In the genomic region with DNA sequence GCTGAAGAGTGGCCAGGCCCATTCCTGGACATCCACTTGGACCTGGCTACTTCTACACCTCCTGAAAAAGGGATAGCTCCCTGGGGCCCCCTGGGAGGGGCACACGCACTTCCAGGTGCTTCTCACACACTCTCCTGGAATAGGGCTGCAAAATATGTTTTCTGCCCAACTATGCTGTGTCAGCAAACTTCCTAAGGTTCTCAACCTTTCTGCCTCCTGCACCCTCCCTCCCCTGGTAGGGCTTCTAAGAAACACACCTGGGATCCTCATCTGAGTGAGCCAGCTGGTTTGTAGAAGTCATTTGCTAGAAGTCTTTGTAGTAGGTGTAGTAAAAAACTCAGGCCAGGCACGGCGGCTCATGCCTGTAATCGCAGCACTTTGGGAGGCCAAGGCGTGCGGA, we compare ENCODE assay signal across 31 cellular contexts.
"Had no signal": no experiment of that assay in that cellular context is flagged by ENCODE, and none has a peak within 500 bp of the region (broad histone marks: within the 10 kb centered on the region; RNA-seq: fewer than 3 reads in every experiment).

No MANE protein-coding gene starts in this region.

- FAIRE-seq: RCC 7860 had no signal

- H3K9me3 ChIP-seq: ascending aorta, SJCRH30 had no signal

- H3K27me3 ChIP-seq: ascending aorta, cardiac muscle cell, SJCRH30 had no signal

- H3K36me3 ChIP-seq: cardiac muscle cell, SJCRH30 had no signal

- ATAC-seq: activated CD8-positive, alpha-beta T cell treated with anti-CD3 and anti-CD28 coated beads, Interleukin-2, amount 10 ng/mL, durations not matched to agents 7 days and 5 days had no signal

- H3K4me1 Mint-ChIP-seq: activated CD4-positive, alpha-beta T cell treated with anti-CD3 and anti-CD28 coated beads, Interleukin-2, amount 10 ng/mL, durations not matched to agents 24 days and 14 days; activated naive CD4-positive, alpha-beta T cell treated with anti-CD3 and anti-CD28 coated beads, Interleukin-2, amount 50 U/mL, for 24 hours; activated naive CD8-positive, alpha-beta T cell treated with anti-CD3 and anti-CD28 coated beads, Interleukin-2, amount 10 ng/mL, durations not matched to agents 7 days and 5 days; central memory CD8-positive, alpha-beta T cell had no signal

- H2AFZ ChIP-seq: PC-9 had no signal

- H3K36me3 Mint-ChIP-seq: activated naive CD4-positive, alpha-beta T cell treated with anti-CD3 and anti-CD28 coated beads, Interleukin-2, amount 50 U/mL, for 24 hours; activated naive CD8-positive, alpha-beta T cell treated with anti-CD3 and anti-CD28 coated beads, Interleukin-2, amount 10 ng/mL, durations not matched to agents 7 days and 5 days had no signal

- H3K27ac ChIP-seq: ascending aorta, cardiac muscle cell, PC-9, SJCRH30, SK-N-MC had no signal

- DNase-seq: activated CD4-positive, alpha-beta T cell treated with anti-CD3 and anti-CD28 coated beads, Interleukin-2, amount 10 ng/mL, durations not matched to agents 24 days and 14 days; activated CD4-positive, alpha-beta T cell treated with anti-CD3 and anti-CD28 coated beads, Interleukin-2, amount 50 U/mL, for 4 hours; activated CD8-positive, alpha-beta T cell treated with anti-CD3 and anti-CD28 coated beads, Interleukin-2, amount 10 ng/mL, durations not matched to agents 7 days and 5 days; activated gamma-delta T cell; activated naive CD4-positive, alpha-beta T cell treated with Interleukin-2 at 50 U/mL for 16 hours; activated naive CD8-positive, alpha-beta T cell treated with anti-CD3 and anti-CD28 coated beads, Interleukin-2, amount 10 ng/mL, durations not matched to agents 7 days and 5 days; activated T-cell treated with anti-CD3 and anti-CD28 coated beads, Interleukin-2, amount 50 U/mL, for 24 hours; amygdala; Kasumi-1; NCI-H1092 treated with DMSO at 0.1 percent for 48 hours; NCI-H1417; NCI-H146; NCI-H187; NCI-H2029 treated with DMSO at 0.1 percent for 48 hours; NCI-H2107; NCI-H2171; NCI-H510A; NCI-H526; NCI-H748 treated with DMSO at 0.1 percent for 48 hours; NK-92 treated with Interleukin-12 subunit alpha and Interleukin-12 subunit beta, amount 100 ng/mL, for 24 hours; PC-9; SHP77; T1000 had no signal

- H3K4me3 Mint-ChIP-seq: activated CD4-positive, alpha-beta T cell treated with anti-CD3 and anti-CD28 coated beads, Interleukin-2, amount 10 ng/mL, durations not matched to agents 24 days and 14 days; activated CD8-positive, alpha-beta T cell treated with anti-CD3 and anti-CD28 coated beads, Interleukin-2, amount 10 ng/mL, durations not matched to agents 7 days and 5 days; activated naive CD4-positive, alpha-beta T cell treated with anti-CD3 and anti-CD28 coated beads, Interleukin-2, amount 50 U/mL, for 24 hours; activated naive CD8-positive, alpha-beta T cell treated with anti-CD3 and anti-CD28 coated beads, Interleukin-2, amount 10 ng/mL, durations not matched to agents 7 days and 5 days; activated T-cell treated with anti-CD3 and anti-CD28 coated beads, Interleukin-2, amount 50 U/mL, for 24 hours; central memory CD8-positive, alpha-beta T cell had no signal

- H3K4me1 ChIP-seq: SJCRH30 had no signal

- H3K27ac Mint-ChIP-seq: activated CD4-positive, alpha-beta T cell treated with anti-CD3 and anti-CD28 coated beads, Interleukin-2, amount 10 ng/mL, durations not matched to agents 24 days and 14 days; activated CD8-positive, alpha-beta T cell treated with anti-CD3 and anti-CD28 coated beads, Interleukin-2, amount 10 ng/mL, durations not matched to agents 7 days and 5 days; activated naive CD4-positive, alpha-beta T cell treated with anti-CD3 and anti-CD28 coated beads, Interleukin-2, amount 50 U/mL, for 24 hours; activated naive CD8-positive, alpha-beta T cell treated with anti-CD3 and anti-CD28 coated beads, Interleukin-2, amount 10 ng/mL, durations not matched to agents 7 days and 5 days; activated T-cell treated with anti-CD3 and anti-CD28 coated beads, Interleukin-2, amount 50 U/mL, for 24 hours; activated T-helper 2 cell treated with anti-CD3 and anti-CD28 coated beads, Interferon-gamma antibody, Interleukin-2, Interleukin-4, amounts not matched to agents 10 μg/mL and 5 μg/mL and 100 μg/mL, durations not matched to agents 14 hours and 24 hours and 36 hours had no signal

- H3K4me2 ChIP-seq: PC-9 had no signal

- H3K9me3 Mint-ChIP-seq: activated CD4-positive, alpha-beta T cell treated with anti-CD3 and anti-CD28 coated beads, Interleukin-2, amount 10 ng/mL, durations not matched to agents 24 days and 14 days; activated naive CD4-positive, alpha-beta T cell treated with anti-CD3 and anti-CD28 coated beads, Interleukin-2, amount 50 U/mL, for 24 hours; activated naive CD8-positive, alpha-beta T cell treated with anti-CD3 and anti-CD28 coated beads, Interleukin-2, amount 10 ng/mL, durations not matched to agents 7 days and 5 days; activated T-cell treated with anti-CD3 and anti-CD28 coated beads, Interleukin-2, amount 50 U/mL, for 24 hours; activated T-helper 2 cell treated with anti-CD3 and anti-CD28 coated beads, Interferon-gamma antibody, Interleukin-2, Interleukin-4, amounts not matched to agents 10 μg/mL and 5 μg/mL and 100 μg/mL, durations not matched to agents 14 hours and 24 hours and 36 hours; central memory CD8-positive, alpha-beta T cell had no signal

- H3K27me3 Mint-ChIP-seq: activated CD4-positive, alpha-beta T cell treated with anti-CD3 and anti-CD28 coated beads, Interleukin-2, amount 10 ng/mL, durations not matched to agents 24 days and 14 days; activated naive CD4-positive, alpha-beta T cell treated with anti-CD3 and anti-CD28 coated beads, Interleukin-2, amount 50 U/mL, for 24 hours; activated T-cell treated with anti-CD3 and anti-CD28 coated beads, Interleukin-2, amount 50 U/mL, for 24 hours; central memory CD8-positive, alpha-beta T cell had no signal

- H3K4me3 ChIP-seq: ascending aorta, cardiac muscle cell, PC-9, SJCRH30, SK-N-MC had no signal
